ENCODE assay signal across 14 cellular contexts in the genomic region with DNA sequence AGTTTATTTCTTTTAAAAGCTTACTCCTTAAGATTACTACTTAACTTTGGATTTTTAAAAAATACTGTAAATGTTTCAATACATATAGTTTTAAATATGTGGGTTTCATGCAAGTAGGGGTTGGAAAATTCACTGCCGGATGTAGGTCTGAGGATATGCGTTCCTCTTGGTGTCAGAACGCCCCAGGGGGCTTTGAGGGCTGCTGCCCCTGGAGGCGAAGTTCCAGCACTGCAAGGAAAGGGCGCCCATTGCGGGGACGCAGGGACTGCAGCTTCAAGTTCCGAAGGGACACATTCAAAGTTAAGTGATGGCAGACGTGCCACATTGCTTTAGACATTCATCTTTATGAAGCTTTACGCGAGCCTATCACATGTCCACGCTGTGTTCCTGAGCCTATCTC.
DNase-seq lines count a peak whose midpoint lies in the region; ATAC-seq, FAIRE-seq and TF ChIP-seq lines count a peak whose summit lies in the region.
"Had no signal": no experiment of that assay in that cellular context is flagged by ENCODE, and none has a peak within 500 bp of the region (broad histone marks: within the 10 kb centered on the region; RNA-seq: fewer than 3 reads in every experiment).

No MANE protein-coding gene starts in this region.

- no peaks in the 10 kb centered on the region for H4K20me1 ChIP-seq in GM12878 (ENCODE audit: control insufficient read depth, insufficient read depth)

- no peaks in the 10 kb centered on the region for H3K36me3 Mint-ChIP-seq in nephron progenitor cell (ENCODE audit: low read depth)
- H3K36me3 Mint-ChIP-seq: activated naive CD8-positive, alpha-beta T cell had no signal

- TF ChIP-seq POLR2A in GM12878 (IDR thresholded peaks at IDR 0.05; ENCODE audit: low read depth, low read length): no peak

- peaks cover 6% of the 10 kb centered on the region for H3K27me3 Mint-ChIP-seq in nephron progenitor cell (ENCODE audit: low read depth, poor library complexity)

- FAIRE-seq in GM12878 (lab: Jason Lieb, UNC): no peak
- FAIRE-seq: GM19239 had no signal

- no peak overlapping the region for H3K27ac ChIP-seq in GM12878 (ENCODE audit: control insufficient read depth, insufficient read depth)

- no peak overlapping the region for H2AFZ ChIP-seq in GM12878 (ENCODE audit: control insufficient read depth, low read depth, low read length)

- no peak for TF ChIP-seq EP300 in Ishikawa (IDR thresholded peaks at IDR 0.05; ENCODE audit: borderline replicate concordance)
- TF ChIP-seq EP300 in GM12878 (IDR thresholded peaks at IDR 0.05; ENCODE audit: borderline replicate concordance in 1 of 2, control insufficient read depth in 1 of 2, low read depth in 2 of 2, low read length in 2 of 2): no peak

- no peaks in the 10 kb centered on the region for H3K36me3 ChIP-seq in GM12878 (ENCODE audit: control insufficient read depth in 2 of 2, insufficient read depth in 2 of 2, low read length in 1 of 2)

- in situ Hi-C loops in GM12878 (cut with MboI): no loop called here

- intact Hi-C loops in GM12878 (cut with micrococcal nuclease; ENCODE audit: unreplicated experiment): no loop called here

- SMC1A ChIA-PET in GM12878 (lab: Charles Lee; ENCODE audit: uncharacterized antibody, unreplicated experiment): no interaction called here

- ATAC-seq in GM12878: peak; percentile 76
- ATAC-seq: Right ventricle myocardium inferior had no signal

- peaks cover 17% of the 10 kb centered on the region for H3K9me3 Mint-ChIP-seq in nephron progenitor cell
- H3K9me3 Mint-ChIP-seq: dendritic cell treated with granulocyte-macrophage colony-stimulating factor and Interleukin-4, amounts not matched to agents 40 ng/mL and 50 ng/mL, for 4 days had no signal

- TF ChIP-seq CTCF in GM12878 (IDR thresholded peaks at IDR 0.05 in 2 of 3, conservative IDR thresholded peaks at IDR 0.05 in 1 of 3; ENCODE audit: control insufficient read depth in 2 of 3, extremely low read depth in 1 of 3, insufficient read depth in 1 of 3, low read depth in 3 of 3, low read length in 3 of 3) (peak; percentile 25 to 55 (median 29); a peak in 5 of 6 replicates), nephron progenitor cell (IDR thresholded peaks at IDR 0.05) (peak; percentile 38)

- no peak overlapping the region for H3K9ac ChIP-seq in GM12878 (ENCODE audit: control insufficient read depth, insufficient read depth, low read length)

- CTCF ChIA-PET in GM12878 (lab: Yijun Ruan, JAX): interaction anchor here (0.7 kb wide), 1 partner anchor 120 kb away, joined by 3 read pairs; no protein-coding TSS in a partner anchor

- TF ChIP-seq RAD21 in Ishikawa (IDR thresholded peaks at IDR 0.05; ENCODE audit: low read depth): peak; percentile 3; the same call in 1 of the 2 replicates
- TF ChIP-seq RAD21 in GM12878 (IDR thresholded peaks at IDR 0.05; ENCODE audit: insufficient read depth, low read depth, low read length): no peak

- POLR2A ChIA-PET in GM12878 (lab: Charles Lee): no interaction called here

- no peaks in the 10 kb centered on the region for H3K4me1 ChIP-seq in GM12878 (ENCODE audit: control insufficient read depth, insufficient read depth, low read length)

- no peak overlapping the region for H3K4me2 ChIP-seq in GM12878 (ENCODE audit: control insufficient read depth, insufficient read depth)

- H3K27me3 ChIP-seq in GM12878 (replicated peaks in 1 of 2; ENCODE audit: control insufficient read depth in 2 of 2, insufficient read depth in 2 of 2, low read length in 1 of 2): no peaks in the 10 kb centered on the region; a peak in 1 of 4 replicates

- H3K9me3 ChIP-seq in GM12878 (replicated peaks; ENCODE audit: control insufficient read depth, insufficient read depth, low read length): no peaks in the 10 kb centered on the region

- no peak overlapping the region for H3K27ac Mint-ChIP-seq in nephron progenitor cell
- H3K27ac Mint-ChIP-seq: activated naive CD8-positive, alpha-beta T cell; dendritic cell treated with granulocyte-macrophage colony-stimulating factor and Interleukin-4, amounts not matched to agents 40 ng/mL and 50 ng/mL, for 4 days had no signal

- no peaks in the 10 kb centered on the region for H3K79me2 ChIP-seq in GM12878 (ENCODE audit: control insufficient read depth, insufficient read depth, low read length)

- H3K4me1 Mint-ChIP-seq in nephron progenitor cell: no peaks in the 10 kb centered on the region

- DNase-seq in DMS 273 (lab: John Stamatoyannopoulos, UW; ENCODE audit: unreplicated experiment) (peak; percentile 22), DMS 273 treated with DMSO at 0.1 percent for 48 hours (lab: John Stamatoyannopoulos, UW) (no peak), GM12878 (ENCODE audit: low read depth, low spot score) (no peak), nephron progenitor cell (peak; percentile 41), UCSD-AML1 (lab: John Stamatoyannopoulos, UW; ENCODE audit: unreplicated experiment) (no peak), NCI-H128 (lab: John Stamatoyannopoulos, UW; ENCODE audit: unreplicated experiment) (no peak), ureter (ENCODE audit: low spot score) (no peak)
- DNase-seq: 8988T, NCI-H2029 had no signal

- no TSS peak for BruUV-seq in GM12878 (replicated peaks; lab: Mats Ljungman, UMichigan)

- 48% methylated on average over 12 of the region's 12 CpGs for WGBS in GM12878 (ENCODE audit: insufficient coverage, insufficient replicate concordance, low lambda C conversion rate, missing lambda C conversion rate)

- H3K4me3 ChIP-seq in GM12878: no peak overlapping the region

- RAD21 ChIA-PET in GM12878 (lab: Charles Lee; ENCODE audit: unreplicated experiment): no interaction called here

- H3K4me3 Mint-ChIP-seq in nephron progenitor cell: no peak overlapping the region
- H3K4me3 Mint-ChIP-seq: activated naive CD8-positive, alpha-beta T cell; dendritic cell treated with granulocyte-macrophage colony-stimulating factor and Interleukin-4, amounts not matched to agents 40 ng/mL and 50 ng/mL, for 4 days had no signal

TF ChIP-seq in Ishikawa, 13 proteins besides CTCF, POLR2A, EP300 and RAD21 (continues in another document):
- no peak for TF ChIP-seq NFIC (IDR thresholded peaks at IDR 0.05)
- no peak for TF ChIP-seq CEBPB (IDR thresholded peaks at IDR 0.05)
- TF ChIP-seq YY1 (IDR thresholded peaks at IDR 0.05; ENCODE audit: low read depth): no peak
- no peak for TF ChIP-seq EGR1 (IDR thresholded peaks at IDR 0.05)
- no peak for TF ChIP-seq TAF1 (IDR thresholded peaks at IDR 0.05; ENCODE audit: low read depth)
- no peak for TF ChIP-seq ZBTB7A (IDR thresholded peaks at IDR 0.05; ENCODE audit: low read depth)
- TF ChIP-seq CREB1 (IDR thresholded peaks at IDR 0.05; ENCODE audit: low read depth): no peak

TF ChIP-seq in GM12878, 131 proteins besides CTCF, POLR2A, EP300 and RAD21:
- TF ChIP-seq SMAD5 (IDR thresholded peaks at IDR 0.05; ENCODE audit: low read depth) (no peak), EGR1 (IDR thresholded peaks at IDR 0.05; ENCODE audit: borderline replicate concordance in 1 of 2, low read depth in 2 of 2, low read length in 2 of 2) (no peak), BCL11A (IDR thresholded peaks at IDR 0.05; ENCODE audit: low read depth, low read length) (no peak), PKNOX1 (IDR thresholded peaks at IDR 0.05) (no peak), SMC3 (IDR thresholded peaks at IDR 0.05; ENCODE audit: borderline replicate concordance, low read length) (no peak), ZBTB4 (CRISPR knock-in tag; IDR thresholded peaks at IDR 0.05) (no peak), TCF3 (IDR thresholded peaks at IDR 0.05; ENCODE audit: borderline replicate concordance, insufficient read depth, low read depth, low read length) (no peak)

Comparison
In these comparisons a context has a peak if more than half of its experiments do, and no peak if none do; other contexts are left out.
1. DNase-seq: peak in DMS 273 (single experiment) and nephron progenitor cell (single experiment); none in DMS 273 treated with DMSO at 0.1 percent for 48 hours (single experiment), GM12878 (single experiment), UCSD-AML1 (single experiment), NCI-H128 (single experiment) and ureter (single experiment).